ENCODE assay signal across 8 cellular contexts in genomic region chr9:128683340-128684064, GRCh38. TPM values are rescaled to one million over a fixed set of nuclear protein-coding genes. Genes with fewer than 3 reads are reported as not detected.
DNase-seq lines count a peak whose midpoint lies in the region; ATAC-seq, FAIRE-seq and TF ChIP-seq lines count a peak whose summit lies in the region.

No MANE protein-coding gene starts in this region.

- H3K27me3 ChIP-seq in BJ (ENCODE audit: control insufficient read depth, insufficient read depth, low read length) (no peaks in the 10 kb centered on the region), OCI-LY1 (ENCODE audit: insufficient read depth, low read length) (no peaks in the 10 kb centered on the region), brain microvascular endothelial cell (replicated peaks) (no peaks in the 10 kb centered on the region), kidney epithelial cell (ENCODE audit: control insufficient read depth, insufficient read depth, low read length) (no peaks in the 10 kb centered on the region)

- H3K4me3 ChIP-seq in BJ (ENCODE audit: low read depth, low read length) (peak overlapping the region; percentile 59), OCI-LY1 (ENCODE audit: low read depth, low read length, poor library complexity, severe bottlenecking) (peak overlapping the region; percentile 90), brain microvascular endothelial cell (ENCODE audit: low read depth, low read length) (peak overlapping the region; percentile 82), kidney epithelial cell (ENCODE audit: low read depth, low read length) (peak overlapping the region; percentile 57)

- no peak for ATAC-seq in GM21526 (IDR thresholded peaks at IDR 0.05; ENCODE audit: low FRiP score, unreplicated experiment)

- H3K9ac ChIP-seq in OCI-LY1 (ENCODE audit: low read length): peak overlapping the region; percentile 95

- CTCF ChIA-PET in BJ (lab: Yijun Ruan, JAX): interaction anchor here (0.6 to 1.2 kb wide), 2 partner anchors 14 to 24 kb away, joined by 3 to 4 read pairs; no protein-coding TSS in a partner anchor

- peak; percentile 67 for TF ChIP-seq POLR2A in GM18951 (IDR thresholded peaks at IDR 0.05; ENCODE audit: extremely low read depth, insufficient read depth, insufficient read length)

- no peak for FAIRE-seq in frontal cortex (lab: Jason Lieb, UNC)

- POLR2A ChIA-PET in BJ (lab: Charles Lee): no interaction called here

- H3K27ac ChIP-seq in OCI-LY1 (ENCODE audit: low read depth, low read length, poor library complexity, severe bottlenecking): peak overlapping the region; percentile 94
- peak overlapping the region; percentile 53 for H3K27ac ChIP-seq in brain microvascular endothelial cell

- no peaks in the 10 kb centered on the region for H3K9me3 ChIP-seq in OCI-LY1 (ENCODE audit: low read length)

- H3K4me2 ChIP-seq in OCI-LY1 (ENCODE audit: low read length): peak overlapping the region; percentile 89

- H3F3A ChIP-seq in OCI-LY1 (ENCODE audit: insufficient read depth, low read length): no peaks in the 10 kb centered on the region

- no peak for DNase-seq in BJ (ENCODE audit: low read depth)
- no peak for DNase-seq in brain microvascular endothelial cell
- DNase-seq in kidney epithelial cell (ENCODE audit: low read depth): no peak
- DNase-seq in stimulated activated CD4-positive, alpha-beta T cell treated with anti-CD3 and anti-CD28 coated beads, Interleukin-4, amount 100 ng/mL, for 1 hour: peak; percentile 19
- DNase-seq in frontal cortex (ENCODE audit: low spot score in 2 of 2): no peak

- H4K20me1 ChIP-seq in OCI-LY1 (ENCODE audit: insufficient read depth, low read length): no peaks in the 10 kb centered on the region

- TF ChIP-seq CTCF in BJ (IDR thresholded peaks at IDR 0.05; ENCODE audit: insufficient read depth, low read depth, low read length) (no peak), OCI-LY1 (IDR thresholded peaks at IDR 0.05; ENCODE audit: low read length) (no peak), brain microvascular endothelial cell (IDR thresholded peaks at IDR 0.05; ENCODE audit: low read depth, low read length, missing control alignments) (no peak), kidney epithelial cell (IDR thresholded peaks at IDR 0.05; ENCODE audit: insufficient read depth, low read length, poor library complexity, severe bottlenecking) (no peak)

- in situ Hi-C loops in GM18951 (cut with MboI; ENCODE audit: low sequenced_read_pairs, unreplicated experiment): no loop called here
- in situ Hi-C loops in brain microvascular endothelial cell (cut with HindIII; ENCODE audit: low pct_ligation_motif_present, low sequenced_read_pairs): no loop called here

- H3K4me1 ChIP-seq in OCI-LY1 (ENCODE audit: insufficient read depth, low read length, severe bottlenecking): peaks cover 50% of the 10 kb centered on the region

- H3K36me3 ChIP-seq in BJ (ENCODE audit: control insufficient read depth, insufficient read depth, low read length): no peaks in the 10 kb centered on the region
- 0 out of 2 replicates have a peak, but pooled peaks cover 4% of the 10 kb centered on the region for H3K36me3 ChIP-seq in OCI-LY1 (ENCODE audit: insufficient read depth, low read length)
- H3K36me3 ChIP-seq in brain microvascular endothelial cell (replicated peaks): no peaks in the 10 kb centered on the region
- H3K36me3 ChIP-seq in kidney epithelial cell (ENCODE audit: control insufficient read depth, insufficient read depth, low read length): no peaks in the 10 kb centered on the region

- no peaks in the 10 kb centered on the region for H3K9me2 ChIP-seq in OCI-LY1 (ENCODE audit: low read depth, low read length)

- peaks cover 31% of the 10 kb centered on the region for H3K79me2 ChIP-seq in OCI-LY1 (ENCODE audit: insufficient read depth, low read length)

- H2AFZ ChIP-seq in OCI-LY1 (ENCODE audit: low read length): no peak overlapping the region

RNA-seq across cellular contexts. Expression of gene SET, which starts 5.5 kb away (rescaled TPM):
- polyA plus RNA-seq in BJ (2011; rRNA removed): 51.6 and 130 TPM in 2 replicates
- polyA minus RNA-seq in BJ (2011; rRNA and poly(A)+ RNA removed): 55.0 and 55.1 TPM in 2 replicates
- total RNA-seq in kidney epithelial cell (404 and 663 TPM in 2 replicates), frontal cortex (846 TPM)

RNA-seq across cellular contexts. Expression of gene PKN3, which starts 18.8 kb away (rescaled TPM):
- polyA plus RNA-seq in BJ (2011; rRNA removed): 2.8 and 3.4 TPM in 2 replicates
- 4.2 and 4.7 TPM in 2 replicates for polyA minus RNA-seq in BJ (2011; rRNA and poly(A)+ RNA removed)
- 4.6 and 9.5 TPM in 2 replicates for total RNA-seq in kidney epithelial cell
- total RNA-seq in frontal cortex: 0.41 TPM

RNA-seq across cellular contexts. Expression of gene DYNC2I2, which starts 26.9 kb away (rescaled TPM):
- 22.0 and 50.4 TPM in 2 replicates for polyA plus RNA-seq in BJ (2011; rRNA removed)
- polyA minus RNA-seq in BJ (2011; rRNA and poly(A)+ RNA removed): 23.9 and 26.2 TPM in 2 replicates
- 56.1 and 72.5 TPM in 2 replicates for total RNA-seq in kidney epithelial cell
- total RNA-seq in frontal cortex: 31.4 TPM

RNA-seq across cellular contexts. Expression of gene ZDHHC12, which starts 40.4 kb away (rescaled TPM):
- polyA plus RNA-seq in BJ (2011; rRNA removed): 41.6 and 60.0 TPM in 2 replicates
- polyA minus RNA-seq in BJ (2011; rRNA and poly(A)+ RNA removed): 13.7 and 15.9 TPM in 2 replicates
- total RNA-seq in kidney epithelial cell (96.3 and 104 TPM in 2 replicates), frontal cortex (1.2 TPM)
